9 cellular contexts compared by ENCODE assay signal in genomic region chr17:47693667-47694017, GRCh38. TPM values are rescaled to one million over a fixed set of nuclear protein-coding genes. Genes with fewer than 3 reads are reported as not detected.
DNase-seq lines count a peak whose midpoint lies in the region; ATAC-seq and TF ChIP-seq lines count a peak whose summit lies in the region.
"Had no signal": no experiment of that assay in that cellular context is flagged by ENCODE, and none has a peak within 500 bp of the region (broad histone marks: within the 10 kb centered on the region; RNA-seq: fewer than 3 reads in every experiment).

No MANE protein-coding gene starts in this region.

- no peaks in the 10 kb centered on the region for H3K9me2 ChIP-seq in DOHH2 (replicated peaks; ENCODE audit: control insufficient read depth, low read length)

- H3K4me2 ChIP-seq in DOHH2 (ENCODE audit: low read length): peak overlapping the region; percentile 78

- H3K4me3 Mint-ChIP-seq in natural killer cell treated with Interleukin-12 subunit alpha and Interleukin-12 subunit beta and Interleukin-15 and Interleukin-18, amount 100 ng/mL, for 72 hours: peak overlapping the region; percentile 91

- intact Hi-C loops in dorsolateral prefrontal cortex (cut with DNase I): loop anchor here in 1 of 2 donors (1.0 to 10.0 kb wide), 2 partner anchors 32 to 111 kb away; no protein-coding TSS in a partner anchor

- H3F3A ChIP-seq in DOHH2 (ENCODE audit: control insufficient read depth, insufficient read depth): peaks cover 6% of the 10 kb centered on the region

- no peaks in the 10 kb centered on the region for H4K20me1 ChIP-seq in DOHH2 (ENCODE audit: control insufficient read depth, insufficient read depth, low read depth, low read length)

- H3K9me3 ChIP-seq in DOHH2 (ENCODE audit: control insufficient read depth, insufficient read depth, low read length): no peaks in the 10 kb centered on the region

- H3K27ac ChIP-seq in DOHH2 (ENCODE audit: low read depth, low read length): peak overlapping the region; percentile 52
- H3K27ac ChIP-seq in dorsolateral prefrontal cortex: peak overlapping the region in 30 of 59 donors; percentile 26 to 93 (median 86)

- TF ChIP-seq CTCF in DOHH2 (IDR thresholded peaks at IDR 0.05; ENCODE audit: low read depth, low read length, poor library complexity, severe bottlenecking) (no peak), dorsolateral prefrontal cortex (IDR thresholded peaks at IDR 0.05 in 54 of 56, conservative IDR thresholded peaks at IDR 0.05 in 2 of 56; ENCODE audit: low read depth in 1 of 56, partially characterized antibody in 56 of 56) (no peak), GM10266 (IDR thresholded peaks at IDR 0.05; ENCODE audit: control insufficient read depth, insufficient read depth, low read depth, missing control alignments) (no peak)

- DNase-seq in NCI-H2227 (lab: John Stamatoyannopoulos, UW; ENCODE audit: unreplicated experiment) (peak; percentile 87), dorsolateral prefrontal cortex (no peak), NCI-H774 (lab: John Stamatoyannopoulos, UW) (no peak), GM10266 (ENCODE audit: extremely low spot score) (no peak)
- no peak for DNase-seq in natural killer cell treated with Interleukin-12 subunit alpha and Interleukin-12 subunit beta and Interleukin-15 and Interleukin-18, amount 100 ng/mL, for 72 hours (ENCODE audit: low spot score)

- H3K9me3 Mint-ChIP-seq in natural killer cell treated with Interleukin-12 subunit alpha and Interleukin-12 subunit beta and Interleukin-15 and Interleukin-18, amount 100 ng/mL, for 72 hours: no peaks in the 10 kb centered on the region

- H3K4me3 ChIP-seq in DOHH2 (ENCODE audit: low read length) (peak overlapping the region; percentile 73), dorsolateral prefrontal cortex (peak overlapping the region; percentile 36 to 94 (median 83))

- peak overlapping the region; percentile 81 to 92 for H3K27ac Mint-ChIP-seq in natural killer cell treated with Interleukin-12 subunit alpha and Interleukin-12 subunit beta and Interleukin-15 and Interleukin-18, amount 100 ng/mL, for 72 hours

- H3K27me3 ChIP-seq in DOHH2 (ENCODE audit: control insufficient read depth, low read length) (peaks cover 4% of the 10 kb centered on the region; the same call in 1 of the 2 replicates), dorsolateral prefrontal cortex (no peaks in the 10 kb centered on the region)

- no peaks in the 10 kb centered on the region for H3K36me3 ChIP-seq in DOHH2 (ENCODE audit: control insufficient read depth, low read length)

- ATAC-seq in natural killer cell treated with Interleukin-12 subunit alpha and Interleukin-12 subunit beta and Interleukin-15 and Interleukin-18, amount 100 ng/mL, for 72 hours: peak in 1 of 2 donors; percentile 40
- no peak for ATAC-seq in HG02571 (IDR thresholded peaks at IDR 0.05; ENCODE audit: unreplicated experiment)
- ATAC-seq in HG02623 (IDR thresholded peaks at IDR 0.05; ENCODE audit: unreplicated experiment): no peak

- no peaks in the 10 kb centered on the region for H3K79me2 ChIP-seq in DOHH2 (ENCODE audit: control insufficient read depth, low read length)

- no peaks in the 10 kb centered on the region for H3K27me3 Mint-ChIP-seq in natural killer cell treated with Interleukin-12 subunit alpha and Interleukin-12 subunit beta and Interleukin-15 and Interleukin-18, amount 100 ng/mL, for 72 hours

- no peaks in the 10 kb centered on the region for H3K36me3 Mint-ChIP-seq in natural killer cell treated with Interleukin-12 subunit alpha and Interleukin-12 subunit beta and Interleukin-15 and Interleukin-18, amount 100 ng/mL, for 72 hours

- peaks cover 39% of the 10 kb centered on the region for H3K4me1 ChIP-seq in DOHH2 (ENCODE audit: control insufficient read depth, low read length)

- peaks cover 46 to 54% of the 10 kb centered on the region in 2 donors for H3K4me1 Mint-ChIP-seq in natural killer cell treated with Interleukin-12 subunit alpha and Interleukin-12 subunit beta and Interleukin-15 and Interleukin-18, amount 100 ng/mL, for 72 hours (ENCODE audit: low read depth in 2 of 2)

RNA-seq across cellular contexts. Expression of gene TBKBP1, which starts 0.3 kb away (rescaled TPM):
- 10 to 100 TPM; 15.3 to 57.8 (median 37.2) TPM for total RNA-seq in dorsolateral prefrontal cortex
- 10 to 100 TPM; 13.1 to 22.6 TPM for total RNA-seq in natural killer cell treated with Interleukin-12 subunit alpha and Interleukin-12 subunit beta and Interleukin-15 and Interleukin-18, amount 100 ng/mL, for 72 hours

RNA-seq across cellular contexts. Expression of gene TBX21, which starts 39.4 kb away (rescaled TPM):
- total RNA-seq in dorsolateral prefrontal cortex: under 1 TPM in 28 of 120 experiments, not detected in 92; 0.19 to 0.74 (median 0.39) TPM
- 100 to 1,000 TPM; 234 to 437 TPM for total RNA-seq in natural killer cell treated with Interleukin-12 subunit alpha and Interleukin-12 subunit beta and Interleukin-15 and Interleukin-18, amount 100 ng/mL, for 72 hours
- total RNA-seq: NCI-H460 had no signal

RNA-seq across cellular contexts. Expression of gene KPNB1, which starts 43.9 kb away (rescaled TPM):
- total RNA-seq in dorsolateral prefrontal cortex: 100 to 1,000 TPM; 131 to 228 (median 183) TPM
- 1,000 to 10,000 TPM in 1 of 2 donors, 100 to 1,000 TPM in 1; 665 to 1,039 TPM for total RNA-seq in natural killer cell treated with Interleukin-12 subunit alpha and Interleukin-12 subunit beta and Interleukin-15 and Interleukin-18, amount 100 ng/mL, for 72 hours

Comparison
In these comparisons a context has a peak if more than half of its experiments do, and no peak if none do; other contexts are left out.
1. RNA of gene TBX21, which starts 39.4 kb away (total RNA-seq): 234 to 437 TPM in natural killer cell treated with Interleukin-12 subunit alpha and Interleukin-12 subunit beta and Interleukin-15 and Interleukin-18, amount 100 ng/mL, for 72 hours; 0.19 to 0.74 TPM in dorsolateral prefrontal cortex; every median in the first group is over 100 times any median in the second.